In the genomic region with DNA sequence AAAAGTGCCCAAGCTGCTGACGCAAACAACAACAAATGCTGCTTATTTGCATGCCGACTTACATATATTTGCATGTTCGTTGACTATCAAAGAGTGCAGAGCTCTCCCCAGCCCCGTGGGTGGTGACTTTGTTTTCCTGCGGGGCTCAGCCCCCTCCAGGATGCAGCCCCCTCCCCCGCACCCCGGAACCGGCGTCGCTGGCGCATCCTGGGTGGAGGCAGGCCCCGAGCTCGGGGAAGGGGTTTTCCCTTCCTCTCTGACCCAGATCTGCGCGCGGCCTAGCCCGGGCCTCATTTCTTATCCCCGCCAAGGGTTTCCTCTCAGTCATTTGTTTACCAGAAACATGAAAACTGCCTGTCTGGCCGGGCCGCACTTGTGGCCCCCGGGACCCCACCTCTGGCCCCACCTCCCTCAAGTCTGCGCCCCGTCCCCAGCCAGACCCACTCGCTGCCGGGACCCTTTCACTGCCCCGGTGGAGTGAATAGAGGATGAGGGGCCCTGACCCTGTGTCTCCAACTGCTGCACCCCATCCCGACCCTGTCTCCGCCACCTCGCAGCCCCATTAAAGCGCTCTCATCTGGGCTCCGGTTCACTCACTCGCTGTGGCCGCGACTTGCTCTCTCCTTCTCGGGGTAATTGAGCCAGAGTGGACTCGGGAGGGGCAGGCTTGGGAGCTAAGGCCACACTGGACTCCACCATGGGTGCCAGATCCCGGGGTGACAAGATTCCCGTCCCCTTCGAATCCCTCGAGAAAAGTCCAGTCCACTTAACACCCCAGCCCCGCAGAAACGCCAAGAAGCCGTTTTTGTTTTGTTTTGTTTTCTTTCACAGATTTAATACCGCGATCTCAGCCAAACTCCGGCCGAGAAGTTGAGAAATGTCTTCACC, we compare ENCODE assay signal across 8 cellular contexts. TPM values are rescaled to one million over a fixed set of nuclear protein-coding genes. Genes with fewer than 3 reads are reported as not detected.
DNase-seq lines count a peak whose midpoint lies in the region; ATAC-seq, FAIRE-seq and TF ChIP-seq lines count a peak whose summit lies in the region.

No MANE protein-coding gene starts in this region.

- no peak overlapping the region for H3K9ac ChIP-seq in OCI-LY3 (ENCODE audit: low read length)

- no peaks in the 10 kb centered on the region for H3K79me2 ChIP-seq in OCI-LY3 (ENCODE audit: low read length)

- no peaks in the 10 kb centered on the region for H4K20me1 ChIP-seq in OCI-LY3 (ENCODE audit: insufficient read depth, low read length)

- FAIRE-seq in RCC 7860 (lab: Jason Lieb, UNC) = no peak

- no peak overlapping the region for H2AFZ ChIP-seq in OCI-LY3 (ENCODE audit: low read depth, low read length)

- H3K36me3 ChIP-seq in OCI-LY3 (replicated peaks; ENCODE audit: low read depth, low read length) = no peaks in the 10 kb centered on the region

- no peaks in the 10 kb centered on the region for H3K27me3 ChIP-seq in OCI-LY3 (ENCODE audit: low read depth, low read length)
- no peaks in the 10 kb centered on the region for H3K27me3 ChIP-seq in mononuclear cell (ENCODE audit: insufficient read depth, low read length)

- DNase-seq in activated T-helper 9 cell treated with anti-CD3 and anti-CD28 coated beads, Interleukin-2, amount 50 U/mL, for 16 hours (ENCODE audit: low read depth) = peak; percentile 91
- DNase-seq in stimulated activated naive CD8-positive, alpha-beta T cell treated with anti-CD3 and anti-CD28 coated beads, Interleukin-15, Interleukin-2, amounts not matched to agents 100 U/mL and 50 U/mL, for 24 hours = peak; percentile 81
- DNase-seq in COLO668 (lab: John Stamatoyannopoulos, UW; ENCODE audit: unreplicated experiment) (no peak), RCC 7860 (ENCODE audit: low spot score) (no peak)

- TF ChIP-seq CTCF in OCI-LY3 (IDR thresholded peaks at IDR 0.05; ENCODE audit: low read depth, low read length) = no peak

- H3K27ac ChIP-seq in OCI-LY3 (ENCODE audit: low read length) = no peak overlapping the region

- peak overlapping the region; percentile 62 for H3K4me2 ChIP-seq in OCI-LY3 (ENCODE audit: low read length)

- H3K9me3 ChIP-seq in OCI-LY3 (ENCODE audit: insufficient read depth, low read length) = no peaks in the 10 kb centered on the region
- no peaks in the 10 kb centered on the region for H3K9me3 ChIP-seq in mononuclear cell (ENCODE audit: low read depth, low read length)

- H3K4me1 ChIP-seq in OCI-LY3 (ENCODE audit: low read length) (0 out of 2 replicates have a peak, but pooled peaks cover 6% of the 10 kb centered on the region), mononuclear cell (ENCODE audit: insufficient read depth, low read length) (peaks cover 28% of the 10 kb centered on the region)

- peak; percentile 81 for ATAC-seq in stimulated activated naive CD8-positive, alpha-beta T cell treated with anti-CD3 and anti-CD28 coated beads, Interleukin-15, Interleukin-2, amounts not matched to agents 100 U/mL and 50 U/mL, for 24 hours
- ATAC-seq in GM18519 (IDR thresholded peaks at IDR 0.05; ENCODE audit: low FRiP score, unreplicated experiment) (no peak), GM18867 (IDR thresholded peaks at IDR 0.05; ENCODE audit: unreplicated experiment) (no peak)

- peak overlapping the region; percentile 66 for H3K4me3 ChIP-seq in OCI-LY3 (ENCODE audit: low read length)
- peak overlapping the region; percentile 16 for H3K4me3 ChIP-seq in mononuclear cell (ENCODE audit: low read length)

RNA-seq across cellular contexts. Expression of gene TNFRSF25, which starts 5.4 kb away (rescaled TPM):
- 60.7 TPM for total RNA-seq in mononuclear cell

RNA-seq across cellular contexts. Expression of gene PLEKHG5, which starts 30.9 kb away (rescaled TPM):
- total RNA-seq in mononuclear cell = 2.1 TPM

RNA-seq across cellular contexts. Expression of gene ESPN, which starts 36.0 kb away (rescaled TPM):
- 0.52 TPM for total RNA-seq in mononuclear cell

RNA-seq across cellular contexts. Expression of gene HES2, which starts 40.9 kb away (rescaled TPM):
- total RNA-seq in mononuclear cell = not detected

Comparison
In these comparisons a context has a peak if more than half of its experiments do, and no peak if none do; other contexts are left out.
1. DNase-seq: peak in activated T-helper 9 cell treated with anti-CD3 and anti-CD28 coated beads, Interleukin-2, amount 50 U/mL, for 16 hours (single experiment) and stimulated activated naive CD8-positive, alpha-beta T cell treated with anti-CD3 and anti-CD28 coated beads, Interleukin-15, Interleukin-2, amounts not matched to agents 100 U/mL and 50 U/mL, for 24 hours (single experiment); none in COLO668 (single experiment) and RCC 7860 (single experiment).